21 cellular contexts compared by ENCODE assay signal in genomic region chr19:53518716-53519115, GRCh38. TPM values are rescaled to one million over a fixed set of nuclear protein-coding genes. Genes with fewer than 3 reads are reported as not detected.
DNase-seq lines count a peak whose midpoint lies in the region; ATAC-seq, FAIRE-seq and TF ChIP-seq lines count a peak whose summit lies in the region.
"Had no signal": no experiment of that assay in that cellular context is flagged by ENCODE, and none has a peak within 500 bp of the region (broad histone marks: within the 10 kb centered on the region; RNA-seq: fewer than 3 reads in every experiment).

No MANE protein-coding gene starts in this region.

- H3K4me1 Mint-ChIP-seq in immature natural killer cell, result peaks cover 16 to 17% of the 10 kb centered on the region in 2 donors
- peaks cover 16% of the 10 kb centered on the region for H3K4me1 Mint-ChIP-seq in neural progenitor cell

- TF ChIP-seq POLR2A in HepG2 (IDR thresholded peaks at IDR 0.05; ENCODE audit: insufficient read depth in 1 of 2, low read depth in 2 of 2, low read length in 2 of 2), result no peak
- no peak for TF ChIP-seq POLR2A in right lobe of liver (IDR thresholded peaks at IDR 0.05)

- H3K4me1 ChIP-seq in HepG2 (ENCODE audit: insufficient read depth, low read length), result peaks cover 35% of the 10 kb centered on the region
- H3K4me1 ChIP-seq in right lobe of liver, result no peaks in the 10 kb centered on the region
- H3K4me1 ChIP-seq in neural progenitor cell, result peaks cover 9% of the 10 kb centered on the region

- H3K27me3 ChIP-seq in HepG2 (ENCODE audit: control insufficient read depth in 1 of 2, insufficient read depth in 2 of 2, low read length in 2 of 2) (no peaks in the 10 kb centered on the region), right lobe of liver (no peaks in the 10 kb centered on the region), neural progenitor cell (no peaks in the 10 kb centered on the region)

- H3K4me2 ChIP-seq in HepG2 (ENCODE audit: low read depth, low read length), result no peak overlapping the region
- H3K4me2 ChIP-seq in neural progenitor cell, result no peak overlapping the region

- in situ Hi-C loops in HepG2 (cut with HindIII; ENCODE audit: extremely low pct_ligation_motif_present, low pct_unique_long_range_greater_than_20kb), result no loop called here

- ATAC-seq in HepG2, result no peak
- ATAC-seq in right lobe of liver, result no peak
- ATAC-seq: left colon had no signal

- intact Hi-C loops in HepG2 (cut with micrococcal nuclease; ENCODE audit: unreplicated experiment) (no loop called here), right lobe of liver (cut with DNase I) (no loop called here)

- POLR2A ChIA-PET in HepG2 (lab: Yijun Ruan, JAX), result no interaction called here

- FAIRE-seq in HepG2 (lab: Jason Lieb, UNC), result no peak
- FAIRE-seq: astrocyte, small intestine, urothelium cell line had no signal

- H3K27ac Mint-ChIP-seq in immature natural killer cell, result peak overlapping the region in 1 of 6 donors; percentile 32
- no peak overlapping the region for H3K27ac Mint-ChIP-seq in neural progenitor cell
- H3K27ac Mint-ChIP-seq: activated naive CD8-positive, alpha-beta T cell had no signal

- 10% methylated on average over 1 of the region's 1 CpG for WGBS in HepG2 (ENCODE audit: low lambda C conversion rate)
- 40% methylated on average over 1 of the region's 1 CpG for WGBS in right lobe of liver (ENCODE audit: insufficient coverage, low coverage, low lambda C conversion rate, missing lambda C conversion rate)

- H2AFZ ChIP-seq in HepG2 (ENCODE audit: low read length), result no peak overlapping the region
- no peak overlapping the region for H2AFZ ChIP-seq in neural progenitor cell (replicated peaks)

- H3K27me3 Mint-ChIP-seq in immature natural killer cell (ENCODE audit: low read depth in 3 of 3) (peaks cover 0 to 6% (median 2%) of the 10 kb centered on the region in 3 donors), neural progenitor cell (ENCODE audit: insufficient read depth, low read depth) (peaks cover 3% of the 10 kb centered on the region)
- H3K27me3 Mint-ChIP-seq: activated naive CD8-positive, alpha-beta T cell had no signal

- peaks cover 7% of the 10 kb centered on the region for H3F3A ChIP-seq in neural progenitor cell (ENCODE audit: low read depth)

- H3K4me3 ChIP-seq in HepG2 (replicated peaks in 1 of 3; ENCODE audit: insufficient read depth in 1 of 3, low read depth in 2 of 3, low read length in 3 of 3) (no peak overlapping the region), right lobe of liver (no peak overlapping the region), neural progenitor cell (no peak overlapping the region)
- H3K4me3 ChIP-seq: SK-N-MC had no signal

- no peak overlapping the region for H3K9ac ChIP-seq in HepG2 (ENCODE audit: insufficient read depth, low read depth, low read length)
- H3K9ac ChIP-seq in neural progenitor cell, result no peak overlapping the region

- H3K4me3 Mint-ChIP-seq in immature natural killer cell (peak overlapping the region; percentile 0 to 52 (median 37)), neural progenitor cell (peak overlapping the region; percentile 20)

- H3K9me3 Mint-ChIP-seq in immature natural killer cell, result peaks cover 0 to 3% (median 0%) of the 10 kb centered on the region in 6 donors
- H3K9me3 Mint-ChIP-seq in neural progenitor cell, result peaks cover 11% of the 10 kb centered on the region

- H3K36me3 ChIP-seq in HepG2 (replicated peaks in 1 of 2; ENCODE audit: control insufficient read depth in 1 of 2, insufficient read depth in 2 of 2, low read length in 2 of 2), result no peaks in the 10 kb centered on the region
- no peaks in the 10 kb centered on the region for H3K36me3 ChIP-seq in right lobe of liver
- peaks cover 5% of the 10 kb centered on the region for H3K36me3 ChIP-seq in neural progenitor cell
- H3K36me3 ChIP-seq: neutrophil had no signal

- BruUV-seq in HepG2 (replicated peaks; lab: Mats Ljungman, UMichigan), result no TSS peak

- peak overlapping the region; percentile 51 for H3K27ac ChIP-seq in HepG2 (ENCODE audit: extremely low read length, insufficient read depth, low read length)
- H3K27ac ChIP-seq in right lobe of liver, result no peak overlapping the region
- no peak overlapping the region for H3K27ac ChIP-seq in neural progenitor cell
- H3K27ac ChIP-seq: epithelial cell of prostate, neutrophil, SK-N-MC had no signal

- no peak for TF ChIP-seq RAD21 in HepG2 (CRISPR knock-in tag; IDR thresholded peaks at IDR 0.05)

- H3K36me3 Mint-ChIP-seq in immature natural killer cell, result peaks cover 4 to 5% (median 4%) of the 10 kb centered on the region in 3 donors
- H3K36me3 Mint-ChIP-seq in neural progenitor cell, result peaks cover 18% of the 10 kb centered on the region

- H3K79me2 ChIP-seq in HepG2 (ENCODE audit: insufficient read depth, low read length) (peaks cover 6% of the 10 kb centered on the region), neural progenitor cell (ENCODE audit: low read depth) (peaks cover 28% of the 10 kb centered on the region)

- H4K20me1 ChIP-seq in HepG2 (ENCODE audit: insufficient read depth, low read length) (no peaks in the 10 kb centered on the region), neural progenitor cell (ENCODE audit: low read depth) (no peaks in the 10 kb centered on the region)

- DNase-seq in HepG2 (ENCODE audit: low spot score) (no peak), right lobe of liver (no peak), immature natural killer cell (no peak), neural progenitor cell (ENCODE audit: low spot score) (no peak), HuH-7 (ENCODE audit: low spot score) (no peak), A172 (ENCODE audit: low spot score) (no peak), middle frontal gyrus (ENCODE audit: extremely low spot score, low spot score) (no peak)
- DNase-seq: GDM1; left colon; NCI-H1092; NCI-H1930; NCI-H526 treated with DMSO at 0.1 percent for 48 hours; RPMI8226; small intestine; stimulated activated CD4-positive, alpha-beta T cell treated with anti-CD3 and anti-CD28 coated beads, Interleukin-2, amount 100 ng/mL, for 24 hours had no signal

- TF ChIP-seq EP300 in HepG2 (IDR thresholded peaks at IDR 0.05; ENCODE audit: low read depth in 2 of 2, low read length in 2 of 2) (no peak), HepG2 (CRISPR knock-in tag; IDR thresholded peaks at IDR 0.05; ENCODE audit: borderline replicate concordance) (no peak)

- no peak for TF ChIP-seq CTCF in HepG2 (CRISPR knock-in tag; IDR thresholded peaks at IDR 0.05)
- no peak for TF ChIP-seq CTCF in right lobe of liver (IDR thresholded peaks at IDR 0.05)
- no peak for TF ChIP-seq CTCF in neural progenitor cell (IDR thresholded peaks at IDR 0.05)

- H3K9me3 ChIP-seq in HepG2 (ENCODE audit: low read length), result no peaks in the 10 kb centered on the region
- H3K9me3 ChIP-seq in right lobe of liver, result peaks cover 0 to 10% (median 0%) of the 10 kb centered on the region in 4 donors
- no peaks in the 10 kb centered on the region for H3K9me3 ChIP-seq in neural progenitor cell (ENCODE audit: low read depth)

- CTCF ChIA-PET in HepG2 (lab: Yijun Ruan, JAX; ENCODE audit: low intra/inter-chr PET ratio, low total read pairs), result no interaction called here

RNA-seq across cellular contexts. Expression of gene ZNF331, which starts 19.2 kb away (rescaled TPM):
- total RNA-seq in HepG2 (2016; rRNA removed; fragmentation: Illumina TruSeq; extraction: Trizol), result 13.3 and 15.2 TPM in 2 replicates
- total RNA-seq in HepG2 (2016; cell fraction: cytosol; rRNA removed; fragmentation: Illumina TruSeq; extraction: Trizol; ENCODE audit: low read depth), result 5.0 and 5.3 TPM in 2 replicates
- total RNA-seq in HepG2 (2016; cell fraction: insoluble cytoplasmic fraction; rRNA removed; fragmentation: Illumina TruSeq; extraction: Trizol), result 11.2 and 12.7 TPM in 2 replicates
- 8.0 and 8.5 TPM in 2 replicates for total RNA-seq in HepG2 (2016; cell fraction: membrane; rRNA removed; fragmentation: Illumina TruSeq; extraction: Trizol)
- 16.0 and 20.7 TPM in 2 replicates for total RNA-seq in HepG2 (2016; cell fraction: nucleus; rRNA removed; fragmentation: Illumina TruSeq; extraction: Trizol)
- 8.2 and 9.5 TPM in 2 replicates for polyA plus RNA-seq in HepG2 (2011; rRNA removed)
- 3.3 and 4.9 TPM in 2 replicates for polyA plus RNA-seq in HepG2 (2011; cell fraction: cytosol; rRNA removed)
- 20.2 and 21.6 TPM in 2 replicates for polyA plus RNA-seq in HepG2 (2011; cell fraction: nucleus; rRNA removed)
- polyA plus RNA-seq in HepG2 (2012), result 22.2 and 38.0 TPM in 2 replicates
- 1.2 and 1.3 TPM in 2 replicates for polyA plus RNA-seq in HepG2 (2016; cell fraction: cytosol; fragmentation: Illumina TruSeq; extraction: Trizol; ENCODE audit: low read depth)
- polyA plus RNA-seq in HepG2 (2016; cell fraction: insoluble cytoplasmic fraction; fragmentation: Illumina TruSeq; extraction: Trizol; ENCODE audit: low read depth), result 10.1 and 10.3 TPM in 2 replicates
- polyA plus RNA-seq in HepG2 (2016; cell fraction: membrane; fragmentation: Illumina TruSeq; extraction: Trizol; ENCODE audit: low read depth), result 2.9 and 3.4 TPM in 2 replicates
- polyA plus RNA-seq in HepG2 (2016; cell fraction: nucleus; fragmentation: Illumina TruSeq; extraction: Trizol; ENCODE audit: insufficient read depth, low read depth), result 51.3 and 54.8 TPM in 2 replicates
- polyA minus RNA-seq in HepG2 (2011; rRNA and poly(A)+ RNA removed; ENCODE audit: low replicate concordance), result 5.6 and 18.7 TPM in 2 replicates
- polyA minus RNA-seq in HepG2 (2011; cell fraction: cytosol; rRNA and poly(A)+ RNA removed), result 7.9 and 9.9 TPM in 2 replicates
- 20.4 and 22.9 TPM in 2 replicates for polyA minus RNA-seq in HepG2 (2011; cell fraction: nucleus; rRNA and poly(A)+ RNA removed)
- total RNA-seq in right lobe of liver, result 1 to 10 TPM; 2.0 to 5.8 (median 3.5) TPM
- polyA plus RNA-seq in immature natural killer cell, result 10 to 100 TPM; 11.8 to 35.8 (median 21.8) TPM
- 44.2 and 68.5 TPM in 2 replicates for total RNA-seq in neural progenitor cell (ENCODE audit: low replicate concordance)
- total RNA-seq in A172 (2014; rRNA removed; shearing (Covaris generic)), result 6.2 and 9.8 TPM in 2 replicates

RNA-seq across cellular contexts. Expression of gene ZNF813, which starts 51.2 kb away (rescaled TPM):
- total RNA-seq in HepG2 (2016; rRNA removed; fragmentation: Illumina TruSeq; extraction: Trizol) (8.9 and 14.9 TPM in 2 replicates), right lobe of liver (1 to 10 TPM in 4 of 6 experiments, under 1 TPM in 2; 0.74 to 1.6 (median 1.1) TPM), neural progenitor cell (ENCODE audit: low replicate concordance) (14.2 and 24.3 TPM in 2 replicates)
- 1.1 and 1.4 TPM in 2 replicates for total RNA-seq in HepG2 (2016; cell fraction: cytosol; rRNA removed; fragmentation: Illumina TruSeq; extraction: Trizol; ENCODE audit: low read depth)
- 8.8 and 14.9 TPM in 2 replicates for total RNA-seq in HepG2 (2016; cell fraction: insoluble cytoplasmic fraction; rRNA removed; fragmentation: Illumina TruSeq; extraction: Trizol)
- total RNA-seq in HepG2 (2016; cell fraction: membrane; rRNA removed; fragmentation: Illumina TruSeq; extraction: Trizol), result 3.2 and 4.2 TPM in 2 replicates
- total RNA-seq in HepG2 (2016; cell fraction: nucleus; rRNA removed; fragmentation: Illumina TruSeq; extraction: Trizol), result 5.5 and 7.5 TPM in 2 replicates
- polyA plus RNA-seq in HepG2 (2011; rRNA removed) (2.1 TPM in 2 replicates), immature natural killer cell (1 to 10 TPM; 1.6 to 6.1 (median 2.7) TPM)
- 1.1 and 1.5 TPM in 2 replicates for polyA plus RNA-seq in HepG2 (2011; cell fraction: cytosol; rRNA removed)
- 1.0 and 1.4 TPM in 2 replicates for polyA plus RNA-seq in HepG2 (2011; cell fraction: nucleus; rRNA removed)
- 3.8 and 4.9 TPM in 2 replicates for polyA plus RNA-seq in HepG2 (2012)
- polyA plus RNA-seq in HepG2 (2016; cell fraction: cytosol; fragmentation: Illumina TruSeq; extraction: Trizol; ENCODE audit: low read depth), result 0.29 and 0.35 TPM in 2 replicates
- 5.3 and 5.6 TPM in 2 replicates for polyA plus RNA-seq in HepG2 (2016; cell fraction: insoluble cytoplasmic fraction; fragmentation: Illumina TruSeq; extraction: Trizol; ENCODE audit: low read depth)
- 1.1 and 1.2 TPM in 2 replicates for polyA plus RNA-seq in HepG2 (2016; cell fraction: membrane; fragmentation: Illumina TruSeq; extraction: Trizol; ENCODE audit: low read depth)
- 4.8 and 5.5 TPM in 2 replicates for polyA plus RNA-seq in HepG2 (2016; cell fraction: nucleus; fragmentation: Illumina TruSeq; extraction: Trizol; ENCODE audit: insufficient read depth, low read depth)
- 0.65 and 1.8 TPM in 2 replicates for polyA minus RNA-seq in HepG2 (2011; rRNA and poly(A)+ RNA removed; ENCODE audit: low replicate concordance)
- polyA minus RNA-seq in HepG2 (2011; cell fraction: cytosol; rRNA and poly(A)+ RNA removed), result 4.2 and 5.5 TPM in 2 replicates
- polyA minus RNA-seq in HepG2 (2011; cell fraction: nucleus; rRNA and poly(A)+ RNA removed), result 8.0 and 8.1 TPM in 2 replicates
- 2.1 and 2.7 TPM in 2 replicates for total RNA-seq in A172 (2014; rRNA removed; shearing (Covaris generic))
